ENCODE assay signal across 8 cellular contexts in the genomic region with DNA sequence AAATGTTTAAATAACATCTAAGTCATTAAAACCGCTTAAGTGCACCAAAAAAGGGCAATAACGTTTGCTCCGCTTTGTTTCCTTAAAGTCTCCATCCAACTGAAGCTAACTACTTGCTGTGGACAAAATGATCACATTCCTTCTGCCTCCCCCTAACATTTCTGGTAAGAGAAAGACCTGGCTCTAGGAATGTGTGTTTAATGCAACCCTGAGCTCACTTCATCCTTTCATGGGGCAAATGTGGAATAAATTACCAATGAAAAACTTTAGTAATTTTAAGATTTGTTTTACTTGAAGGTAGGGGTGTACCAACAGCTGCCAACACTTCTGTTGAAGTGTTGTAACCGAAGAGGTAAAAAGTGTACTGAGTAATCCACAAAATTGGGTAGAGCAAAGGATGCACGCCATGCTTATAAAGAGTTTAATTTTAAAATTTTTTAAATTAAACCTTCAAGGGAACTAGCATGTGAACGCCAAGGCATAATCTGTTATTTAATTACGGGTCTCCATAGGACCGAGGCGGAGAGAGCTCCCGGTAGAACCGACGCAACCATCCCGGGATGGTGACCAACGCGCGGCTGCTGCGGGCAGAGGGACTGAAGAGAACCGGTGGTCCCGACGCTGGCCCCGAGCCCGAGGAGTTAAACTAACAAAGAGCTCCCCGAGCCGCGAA. TPM values are rescaled to one million over a fixed set of nuclear protein-coding genes. Genes with fewer than 3 reads are reported as not detected.
A peak's percentile ranks its signal among the peaks of the same experiment; 100 is the strongest.
DNase-seq lines count a peak whose midpoint lies in the region; ATAC-seq, FAIRE-seq and TF ChIP-seq lines count a peak whose summit lies in the region.

No MANE protein-coding gene starts in this region.

- H3K27me3 ChIP-seq in right atrium auricular region: no peaks in the 10 kb centered on the region
- no peaks in the 10 kb centered on the region for H3K27me3 ChIP-seq in PC-3 (ENCODE audit: low read length)
- no peaks in the 10 kb centered on the region for H3K27me3 ChIP-seq in H1 (replicated peaks in 1 of 4; ENCODE audit: control insufficient read depth in 3 of 4, extremely low read depth in 1 of 4, insufficient read depth in 3 of 4, low read length in 3 of 4)

- TF ChIP-seq POLR2A in H1 (IDR thresholded peaks at IDR 0.05; ENCODE audit: control extremely low read depth in 1 of 2, low read depth in 2 of 2, low read length in 2 of 2): no peak

- H3K9me3 Mint-ChIP-seq in natural killer cell treated with Interleukin-12 subunit alpha and Interleukin-12 subunit beta and Interleukin-15 and Interleukin-18, amount 100 ng/mL, for 72 hours: no peaks in the 10 kb centered on the region

- peaks cover 0 to 5% of the 10 kb centered on the region in 2 donors for H3K27me3 Mint-ChIP-seq in natural killer cell treated with Interleukin-12 subunit alpha and Interleukin-12 subunit beta and Interleukin-15 and Interleukin-18, amount 100 ng/mL, for 72 hours

- H3K4me1 ChIP-seq in right atrium auricular region: peaks cover 0 to 49% of the 10 kb centered on the region in 2 donors
- H3K4me1 ChIP-seq in PC-3 (ENCODE audit: insufficient read depth, low read length): peaks cover 28% of the 10 kb centered on the region
- H3K4me1 ChIP-seq in H1 (replicated peaks in 1 of 4; ENCODE audit: control insufficient read depth in 3 of 4, insufficient read depth in 4 of 4, low read length in 3 of 4): peaks cover 0 to 9% (median 3%) of the 10 kb centered on the region in 4 experiments; a peak in 3 of 7 replicates

- no peaks in the 10 kb centered on the region for H3K36me3 Mint-ChIP-seq in natural killer cell treated with Interleukin-12 subunit alpha and Interleukin-12 subunit beta and Interleukin-15 and Interleukin-18, amount 100 ng/mL, for 72 hours

- H3K4me2 ChIP-seq in PC-3 (ENCODE audit: low read length) (peak overlapping the region; percentile 94), H1 (ENCODE audit: insufficient read depth in 1 of 2, low read depth in 2 of 2, low read length in 2 of 2) (peak overlapping the region; percentile 77 to 81)

- no peak overlapping the region for H2BK20ac ChIP-seq in H1 (ENCODE audit: low read length)

- TF ChIP-seq EP300 in H1 (IDR thresholded peaks at IDR 0.05; ENCODE audit: borderline replicate concordance in 1 of 2, low read depth in 2 of 2, low read length in 2 of 2): no peak

- H2AK5ac ChIP-seq in H1 (ENCODE audit: low read depth, low read length): no peak overlapping the region

- no peak for DNase-seq in right atrium auricular region (ENCODE audit: low spot score)
- DNase-seq in Right ventricle myocardium inferior (ENCODE audit: missing footprints): no peak
- DNase-seq in PC-3: peak; percentile 45
- no peak for DNase-seq in H1 (ENCODE audit: low read depth in 1 of 2, low spot score in 2 of 2)
- no peak for DNase-seq in natural killer cell treated with Interleukin-12 subunit alpha and Interleukin-12 subunit beta and Interleukin-15 and Interleukin-18, amount 100 ng/mL, for 72 hours (ENCODE audit: low spot score)
- DNase-seq in NOMO-1 treated with DMSO at 0.1 percent for 48 hours (lab: John Stamatoyannopoulos, UW; ENCODE audit: unreplicated experiment): no peak

- no peak overlapping the region for H3K4ac ChIP-seq in H1 (replicated peaks; ENCODE audit: insufficient read length, low read depth, low read length)

- H3K79me2 ChIP-seq in PC-3 (ENCODE audit: low read length) (peaks cover 59% of the 10 kb centered on the region), H1 (ENCODE audit: control insufficient read depth in 1 of 2, insufficient read depth in 2 of 2, low read length in 2 of 2) (peaks cover 17 to 53% of the 10 kb centered on the region in 2 experiments)

- peak overlapping the region; percentile 72 to 77 for H3K27ac Mint-ChIP-seq in natural killer cell treated with Interleukin-12 subunit alpha and Interleukin-12 subunit beta and Interleukin-15 and Interleukin-18, amount 100 ng/mL, for 72 hours

- H4K8ac ChIP-seq in H1 (ENCODE audit: extremely low read depth, insufficient read depth, low read length): peak overlapping the region; percentile 96; the same call in 1 of the 2 replicates

- H3K27ac ChIP-seq in right atrium auricular region: peak overlapping the region; percentile 97 to 99
- peak overlapping the region; percentile 62 for H3K27ac ChIP-seq in PC-3 (ENCODE audit: low read length)
- H3K27ac ChIP-seq in H1 (ENCODE audit: low read depth, low read length): peak overlapping the region; percentile 91; the same call in 1 of the 2 replicates

- H2BK5ac ChIP-seq in H1 (ENCODE audit: low read depth, low read length): no peak overlapping the region; the same call in 1 of the 2 replicates

- H4K5ac ChIP-seq in H1 (ENCODE audit: insufficient read length, low read depth, low read length): no peak overlapping the region

- TF ChIP-seq CTCF in right atrium auricular region (IDR thresholded peaks at IDR 0.05): no peak
- TF ChIP-seq CTCF in PC-3 (conservative IDR thresholded peaks at IDR 0.05; ENCODE audit: low read depth, low read length): no peak
- no peak for TF ChIP-seq CTCF in H1 (IDR thresholded peaks at IDR 0.05; ENCODE audit: control extremely low read depth in 1 of 3, insufficient read depth in 1 of 3, low read depth in 1 of 3, low read length in 3 of 3)

- H3K36me3 ChIP-seq in right atrium auricular region: no peaks in the 10 kb centered on the region
- no peaks in the 10 kb centered on the region for H3K36me3 ChIP-seq in PC-3 (ENCODE audit: low read depth, low read length)
- H3K36me3 ChIP-seq in H1 (ENCODE audit: control insufficient read depth in 2 of 4, insufficient read depth in 4 of 4, low read length in 3 of 4): no peaks in the 10 kb centered on the region

- no peak overlapping the region for H2BK12ac ChIP-seq in H1 (ENCODE audit: low read depth, low read length)

- no peak overlapping the region for H2BK15ac ChIP-seq in H1 (ENCODE audit: low read length)

- no peak overlapping the region for H2BK120ac ChIP-seq in H1 (replicated peaks; ENCODE audit: low read depth, low read length)

- no peak overlapping the region for H4K91ac ChIP-seq in H1 (replicated peaks; ENCODE audit: insufficient read length, low read length)

- ATAC-seq in Right ventricle myocardium inferior: no peak
- ATAC-seq in PC-3: no peak
- no peak for ATAC-seq in natural killer cell treated with Interleukin-12 subunit alpha and Interleukin-12 subunit beta and Interleukin-15 and Interleukin-18, amount 100 ng/mL, for 72 hours
- ATAC-seq in esophagus mucosa: no peak
- ATAC-seq in GM21381 (IDR thresholded peaks at IDR 0.05; ENCODE audit: unreplicated experiment): no peak

- peak overlapping the region; percentile 87 for H3K4me3 Mint-ChIP-seq in natural killer cell treated with Interleukin-12 subunit alpha and Interleukin-12 subunit beta and Interleukin-15 and Interleukin-18, amount 100 ng/mL, for 72 hours

- H3K23me2 ChIP-seq in H1 (ENCODE audit: low read depth, low read length): peaks cover 4% of the 10 kb centered on the region; the same call in 1 of the 2 replicates

- no peak for TF ChIP-seq RAD21 in H1 (IDR thresholded peaks at IDR 0.05 in 1 of 2, conservative IDR thresholded peaks at IDR 0.05 in 1 of 2; ENCODE audit: low read depth in 2 of 2, low read length in 2 of 2)

- H3K4me3 ChIP-seq in right atrium auricular region (peak overlapping the region; percentile 84 to 89), PC-3 (ENCODE audit: low read length) (peak overlapping the region; percentile 84), H1 (ENCODE audit: extremely low read depth in 1 of 4, insufficient read depth in 2 of 4, low read depth in 3 of 4, low read length in 4 of 4) (peak overlapping the region; percentile 80 to 94 (median 84))

- CTCF ChIA-PET in PC-3 (lab: Charles Lee) (interaction anchor here (0.6 to 2.0 kb wide), 2 partner anchors 20 to 147 kb away, joined by 5 to 12 read pairs; no protein-coding TSS in a partner anchor), H1 (lab: Charles Lee; ENCODE audit: partially characterized antibody) (interaction anchor here (0.8 to 14.3 kb wide), 7 partner anchors 11 to 225 kb away, joined by 3 to 119 read pairs (median 4); no protein-coding TSS in a partner anchor)

- no peak overlapping the region for H3K14ac ChIP-seq in H1 (ENCODE audit: insufficient read length)

- peak; percentile 90 for FAIRE-seq in H1 (lab: Jason Lieb, UNC)

- H3K18ac ChIP-seq in H1 (ENCODE audit: extremely low read depth, low read length): peak overlapping the region; percentile 96; the same call in 1 of the 2 replicates

- TSS peak; percentile 92 for BruUV-seq in PC-3 (replicated peaks; lab: Mats Ljungman, UMichigan)

- POLR2A ChIA-PET in PC-3 (lab: Charles Lee; ENCODE audit: unreplicated experiment): interaction anchor here (0.6 to 1.4 kb wide), 4 partner anchors 9 to 461 kb away, joined by 3 to 10 read pairs (median 4); partner anchors contain the start of gene SRSF7
- POLR2A ChIA-PET in H1 (lab: Charles Lee; ENCODE audit: partially characterized antibody): interaction anchor here (0.6 to 21.1 kb wide), 25 partner anchors 9 to 248 kb away, joined by 3 to 334 read pairs (median 5); partner anchors contain the start of genes GALM and SRSF7

- H3K9me2 ChIP-seq in PC-3 (replicated peaks; ENCODE audit: low read length): no peaks in the 10 kb centered on the region

- H3K9me3 ChIP-seq in right atrium auricular region (no peaks in the 10 kb centered on the region), PC-3 (ENCODE audit: low read length) (no peaks in the 10 kb centered on the region), H1 (ENCODE audit: insufficient read depth in 2 of 2, low read depth in 1 of 2, low read length in 1 of 2) (no peaks in the 10 kb centered on the region)

- H2AFZ ChIP-seq in PC-3 (ENCODE audit: low read length): peak overlapping the region; percentile 99
- H2AFZ ChIP-seq in H1 (ENCODE audit: low read length): no peak overlapping the region

- intact Hi-C loops in Right ventricle myocardium inferior (cut with DNase I) (loop anchor here (2.0 kb wide), 2 partner anchors 65 to 119 kb away; partner anchors contain the start of gene GALM), PC-3 (cut with micrococcal nuclease) (loop anchor here (1.0 kb wide), 2 partner anchors 8 to 20 kb away; no protein-coding TSS in a partner anchor)

- peaks cover 37% of the 10 kb centered on the region for H4K20me1 ChIP-seq in PC-3 (ENCODE audit: low read length)
- peaks cover 5 to 20% of the 10 kb centered on the region in 2 experiments for H4K20me1 ChIP-seq in H1 (replicated peaks in 1 of 2; ENCODE audit: control insufficient read depth in 1 of 2, insufficient read depth in 2 of 2, low read length in 2 of 2)

- WGBS in H1 (ENCODE audit: extremely low coverage in 1 of 2, insufficient coverage in 1 of 2, insufficient read length in 1 of 2, insufficient replicate concordance in 2 of 2, low coverage in 1 of 2, low lambda C conversion rate in 2 of 2, missing lambda C conversion rate in 1 of 2), 2 experiments: 2% methylated on average over 25 of the region's 25 CpGs; no CpG with 5 or more reads in 1 of the 2 experiments

- no peaks in the 10 kb centered on the region for H3F3A ChIP-seq in PC-3 (ENCODE audit: low read length, unreplicated experiment)

- H3K23ac ChIP-seq in H1 (ENCODE audit: insufficient read length): no peak overlapping the region

- peak overlapping the region; percentile 27 for H3K56ac ChIP-seq in H1 (replicated peaks; ENCODE audit: insufficient read length, low read depth, low read length)

- peaks cover 22 to 26% of the 10 kb centered on the region in 2 donors for H3K4me1 Mint-ChIP-seq in natural killer cell treated with Interleukin-12 subunit alpha and Interleukin-12 subunit beta and Interleukin-15 and Interleukin-18, amount 100 ng/mL, for 72 hours (ENCODE audit: low read depth in 2 of 2)

- H3K9ac ChIP-seq in PC-3 (ENCODE audit: low read length) (peak overlapping the region; percentile 83), H1 (replicated peaks in 1 of 4; ENCODE audit: extremely low read depth in 1 of 4, low read depth in 3 of 4, low read length in 3 of 4) (peak overlapping the region; percentile 82 to 93 (median 84))

- no peaks in the 10 kb centered on the region for H3K79me1 ChIP-seq in H1 (ENCODE audit: low read depth, low read length)

RNA-seq across cellular contexts. Expression of gene HNRNPLL, which starts 1.1 kb away (rescaled TPM):
- total RNA-seq in right atrium auricular region (10 to 100 TPM; 17.8 to 19.1 TPM), Right ventricle myocardium inferior (22.5 TPM), PC-3 (2014; rRNA removed) (30.1 and 43.8 TPM in 2 replicates), esophagus mucosa (14.2 TPM)
- 69.3 TPM in 2 replicates for total RNA-seq in H1 (2021; fragmentation: NEBNext Ultra II Directional; extraction: Animal tissue kit (Norgen Biotek cat#: 25700))
- 11.1 and 18.6 TPM in 2 replicates for polyA plus RNA-seq in H1 (2011; rRNA removed)
- polyA plus RNA-seq in H1 (2011; cell fraction: cytosol; rRNA removed): 23.1 TPM
- 16.1 TPM for polyA plus RNA-seq in H1 (2011; cell fraction: nucleus; rRNA removed)
- polyA plus RNA-seq in H1 (2012, experiment 1 of 2): 31.0 to 61.2 TPM (median 34.3 TPM) in 4 replicates
- 5.6 TPM for polyA plus RNA-seq in H1 (2012, experiment 2 of 2)
- 26.9 TPM for polyA plus RNA-seq in H1 (2013, experiment 1 of 2)
- 27.9 TPM for polyA plus RNA-seq in H1 (2013, experiment 2 of 2)
- polyA minus RNA-seq in H1 (2011; rRNA and poly(A)+ RNA removed): 34.2 and 57.9 TPM in 2 replicates
- 27.4 TPM for polyA minus RNA-seq in H1 (2011; cell fraction: cytosol; rRNA and poly(A)+ RNA removed)
- polyA minus RNA-seq in H1 (2011; cell fraction: nucleus; rRNA and poly(A)+ RNA removed): 93.9 TPM
- total RNA-seq in natural killer cell treated with Interleukin-12 subunit alpha and Interleukin-12 subunit beta and Interleukin-15 and Interleukin-18, amount 100 ng/mL, for 72 hours: 10 to 100 TPM; 54.5 to 88.4 TPM
